ENCODE assay signal across 8 cellular contexts in the genomic region with DNA sequence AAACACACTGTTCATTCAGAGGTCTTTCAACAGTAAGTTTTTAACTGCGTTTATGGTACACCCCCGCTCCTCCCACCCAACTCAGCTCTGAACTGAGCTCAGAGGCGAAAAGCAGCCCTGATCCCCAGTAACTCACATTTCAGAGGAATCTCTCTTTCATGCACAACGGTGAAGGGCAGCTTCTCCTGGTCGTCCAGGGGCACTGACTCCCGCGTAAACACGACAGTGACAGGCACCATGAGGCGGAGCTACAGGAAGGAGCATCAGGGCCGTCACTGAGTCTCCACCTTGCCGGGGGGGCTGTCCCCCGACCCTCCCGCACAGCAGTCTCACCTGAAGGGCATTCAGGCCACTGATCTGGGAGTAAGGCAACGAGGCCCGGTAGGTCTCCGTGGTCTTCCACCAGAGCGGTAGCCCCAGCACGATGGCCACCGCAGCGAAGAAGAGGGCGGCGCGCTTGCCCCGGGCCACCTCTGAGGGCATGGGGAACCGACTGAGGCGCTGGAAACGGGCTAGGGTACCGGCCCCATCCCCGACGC. TPM values are rescaled to one million over a fixed set of nuclear protein-coding genes. Genes with fewer than 3 reads are reported as not detected.
DNase-seq lines count a peak whose midpoint lies in the region; ATAC-seq and TF ChIP-seq lines count a peak whose summit lies in the region.

No MANE protein-coding gene starts in this region.

- TF ChIP-seq CTCF in GM12864 (IDR thresholded peaks at IDR 0.05; ENCODE audit: low read depth, low read length, missing control alignments) (no peak), HCT116 (IDR thresholded peaks at IDR 0.05 in 2 of 3, conservative IDR thresholded peaks at IDR 0.05 in 1 of 3; ENCODE audit: borderline replicate concordance in 1 of 3, insufficient read depth in 1 of 3, low read depth in 2 of 3, low read length in 2 of 3) (no peak)

- BruUV-seq in HCT116 (replicated peaks; lab: Mats Ljungman, UMichigan), result no TSS peak

- RAD21 ChIA-PET in HCT116 (lab: Charles Lee; ENCODE audit: low non-redundant PET in 1 of 2, low total read pairs in 2 of 2, uncharacterized antibody in 2 of 2, unreplicated experiment in 2 of 2), result no interaction called here

- TF ChIP-seq POLR2A in HCT116 (IDR thresholded peaks at IDR 0.05; ENCODE audit: borderline replicate concordance, extremely low read depth, insufficient read depth, insufficient read length), result no peak

- peak overlapping the region; percentile 96 for H3K4me3 ChIP-seq in GM12864 (ENCODE audit: low read depth, low read length)
- H3K4me3 ChIP-seq in HCT116 (replicated peaks in 1 of 2; ENCODE audit: low read depth in 1 of 2, low read length in 2 of 2), result peak overlapping the region; percentile 77 to 99
- peak overlapping the region; percentile 95 for H3K4me3 ChIP-seq in effector memory CD4-positive, alpha-beta T cell (ENCODE audit: insufficient read depth, low read depth, low read length, poor library complexity, severe bottlenecking)
- peak overlapping the region; percentile 66 to 88 for H3K4me3 ChIP-seq in muscle layer of colon (ENCODE audit: low read depth in 1 of 2, low read length in 2 of 2)
- H3K4me3 ChIP-seq in thymus (ENCODE audit: low read length), result peak overlapping the region; percentile 73

- POLR2A ChIA-PET in HCT116 (lab: Charles Lee), result interaction anchor here (0.8 to 1.3 kb wide), 5 partner anchors 9 to 149 kb away, joined by 3 read pairs; a partner anchor contains a TSS

- CTCF ChIA-PET in HCT116 (lab: Charles Lee), result interaction anchor here (0.7 to 1.2 kb wide), 4 partner anchors 20 to 235 kb away, joined by 3 to 6 read pairs (median 4); a partner anchor contains a TSS

- 2% methylated on average over 30 of the region's 30 CpGs for WGBS in thymus

- H3K9me2 ChIP-seq in HCT116 (ENCODE audit: insufficient read depth), result no peaks in the 10 kb centered on the region

- intact Hi-C loops in HCT116 (cut with micrococcal nuclease), result no loop called here

- H3K9me3 ChIP-seq in HCT116 (ENCODE audit: control insufficient read depth in 1 of 2, insufficient read depth in 1 of 2, low read depth in 1 of 2, low read length in 2 of 2), result no peaks in the 10 kb centered on the region
- H3K9me3 ChIP-seq in effector memory CD4-positive, alpha-beta T cell (ENCODE audit: control insufficient read depth, low read length), result no peaks in the 10 kb centered on the region
- H3K9me3 ChIP-seq in muscle layer of colon (ENCODE audit: low read length), result no peaks in the 10 kb centered on the region
- no peaks in the 10 kb centered on the region for H3K9me3 ChIP-seq in thymus (ENCODE audit: control insufficient read depth)

- H3K27ac ChIP-seq in HCT116 (ENCODE audit: low read depth, low read length) (peak overlapping the region; percentile 62), muscle layer of colon (ENCODE audit: low read depth, low read length) (peak overlapping the region; percentile 75), thymus (ENCODE audit: low read depth) (peak overlapping the region; percentile 85)
- peak overlapping the region; percentile 81 for H3K27ac ChIP-seq in effector memory CD4-positive, alpha-beta T cell (ENCODE audit: insufficient read depth, low read length, poor library complexity, severe bottlenecking)

- no peak for TF ChIP-seq RAD21 in HCT116 (IDR thresholded peaks at IDR 0.05; ENCODE audit: low read depth)

- H3K27me3 ChIP-seq in HCT116 (ENCODE audit: insufficient read depth, low read length) (no peaks in the 10 kb centered on the region), muscle layer of colon (ENCODE audit: control insufficient read depth in 1 of 2, insufficient read depth in 2 of 2, low read length in 2 of 2) (no peaks in the 10 kb centered on the region), thymus (ENCODE audit: control insufficient read depth, insufficient read depth) (no peaks in the 10 kb centered on the region)
- H3K27me3 ChIP-seq in effector memory CD4-positive, alpha-beta T cell (replicated peaks; ENCODE audit: control insufficient read depth, insufficient read depth, low read length, poor library complexity, severe bottlenecking), result no peaks in the 10 kb centered on the region

- ATAC-seq in HCT116, result peak; percentile 61

- DNase-seq in GM12864 (ENCODE audit: low read depth) (no peak), HCT116 (ENCODE audit: low read depth, low spot score) (no peak), NCI-H1105 (lab: John Stamatoyannopoulos, UW) (peak; percentile 40), GM19240 (ENCODE audit: insufficient read length, low spot score) (no peak)
- DNase-seq in activated CD4-positive, alpha-beta T cell treated with anti-CD3 and anti-CD28 coated beads, Interleukin-2, amount 50 U/mL, for 1 hour, result peak; percentile 40
- peak; percentile 25 to 42 (median 35) for DNase-seq in effector memory CD4-positive, alpha-beta T cell

- H3K4me1 ChIP-seq in HCT116 (ENCODE audit: control insufficient read depth in 1 of 2, insufficient read depth in 2 of 2, low read length in 2 of 2) (peaks cover 0 to 20% of the 10 kb centered on the region in 2 experiments; a peak in 3 of 4 replicates), muscle layer of colon (ENCODE audit: insufficient read depth, low read length) (peaks cover 7% of the 10 kb centered on the region), thymus (ENCODE audit: control insufficient read depth, insufficient read depth, low read length) (peaks cover 9% of the 10 kb centered on the region)
- peaks cover 25% of the 10 kb centered on the region for H3K4me1 ChIP-seq in effector memory CD4-positive, alpha-beta T cell (ENCODE audit: control insufficient read depth, insufficient read depth, low read length, poor library complexity, severe bottlenecking)

- peaks cover 23% of the 10 kb centered on the region for H3K79me2 ChIP-seq in HCT116 (ENCODE audit: insufficient read depth, low read length)

- peak overlapping the region; percentile 53 for H2AFZ ChIP-seq in HCT116 (ENCODE audit: low read depth, low read length, poor library complexity, severe bottlenecking)

- H3K9ac ChIP-seq in HCT116 (ENCODE audit: low read length) (peak overlapping the region; percentile 91), muscle layer of colon (ENCODE audit: low read length) (peak overlapping the region; percentile 94)

- no peaks in the 10 kb centered on the region for H4K20me1 ChIP-seq in HCT116 (ENCODE audit: insufficient read depth)

- H3K36me3 ChIP-seq in HCT116 (ENCODE audit: control insufficient read depth in 1 of 2, insufficient read depth in 2 of 2, low read length in 2 of 2) (peaks cover 0 to 4% of the 10 kb centered on the region in 2 experiments; a peak in 1 of 4 replicates), muscle layer of colon (ENCODE audit: insufficient read depth, low read length) (peaks cover 6% of the 10 kb centered on the region), thymus (ENCODE audit: control insufficient read depth, insufficient read depth) (peaks cover 7% of the 10 kb centered on the region)
- peaks cover 5% of the 10 kb centered on the region for H3K36me3 ChIP-seq in effector memory CD4-positive, alpha-beta T cell (ENCODE audit: control insufficient read depth, insufficient read depth, low read length)

- H3K4me2 ChIP-seq in HCT116 (ENCODE audit: low read length), result peak overlapping the region; percentile 99

TF ChIP-seq in HCT116, 20 proteins besides CTCF, POLR2A, EP300 and RAD21:
- TF ChIP-seq SP1 (IDR thresholded peaks at IDR 0.05; ENCODE audit: low read depth), result no peak
- TF ChIP-seq, protein P1, sequence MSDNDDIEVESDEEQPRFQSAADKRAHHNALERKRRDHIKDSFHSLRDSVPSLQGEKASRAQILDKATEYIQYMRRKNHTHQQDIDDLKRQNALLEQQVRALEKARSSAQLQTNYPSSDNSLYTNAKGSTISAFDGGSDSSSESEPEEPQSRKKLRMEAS (IDR thresholded peaks at IDR 0.05), result peak; percentile 60; the same call in 1 of the 2 replicates

RNA-seq across cellular contexts. Expression of a gene that starts 0.5 kb away (rescaled TPM):
- total RNA-seq in HCT116 (2021; ENCODE audit: unreplicated experiment), result 45.8 TPM
- 48.3 and 52.0 TPM in 2 replicates for polyA plus RNA-seq in HCT116 (2012)
- 19.6 TPM for polyA plus RNA-seq in thymus

RNA-seq across cellular contexts. Expression of a gene that starts 5.9 kb away (rescaled TPM):
- total RNA-seq in HCT116 (2021; ENCODE audit: unreplicated experiment), result 82.8 TPM
- 379 and 483 TPM in 2 replicates for polyA plus RNA-seq in HCT116 (2012)
- 10.6 TPM for polyA plus RNA-seq in thymus

RNA-seq across cellular contexts. Expression of a gene that starts 18.4 kb away (rescaled TPM):
- 43.2 TPM for total RNA-seq in HCT116 (2021; ENCODE audit: unreplicated experiment)
- polyA plus RNA-seq in HCT116 (2012), result 36.9 and 40.4 TPM in 2 replicates
- 30.6 TPM for polyA plus RNA-seq in thymus

RNA-seq across cellular contexts. Expression of a gene that starts 28.0 kb away (rescaled TPM):
- 94.9 TPM for total RNA-seq in HCT116 (2021; ENCODE audit: unreplicated experiment)
- polyA plus RNA-seq in HCT116 (2012), result 77.7 and 92.1 TPM in 2 replicates
- 19.4 TPM for polyA plus RNA-seq in thymus

RNA-seq across cellular contexts. Expression of a gene that starts 43.2 kb away (rescaled TPM):
- 18.9 TPM for total RNA-seq in HCT116 (2021; ENCODE audit: unreplicated experiment)
- 9.5 and 9.7 TPM in 2 replicates for polyA plus RNA-seq in HCT116 (2012)
- polyA plus RNA-seq in thymus, result 6.4 TPM

Comparison
In these comparisons a context has a peak if more than half of its experiments do, and no peak if none do; other contexts are left out.
1. DNase-seq: peak in NCI-H1105 (single experiment), activated CD4-positive, alpha-beta T cell treated with anti-CD3 and anti-CD28 coated beads, Interleukin-2, amount 50 U/mL, for 1 hour (single experiment) and effector memory CD4-positive, alpha-beta T cell (3 of 3); none in GM12864 (single experiment), HCT116 (single experiment) and GM19240 (single experiment).
2. Peak in every context shown above with its lines, with median percentiles within 50 percentile points of each other: H3K4me3 ChIP-seq and H3K27ac ChIP-seq.